ENCODE assay signal across 28 cellular contexts in the genomic region with DNA sequence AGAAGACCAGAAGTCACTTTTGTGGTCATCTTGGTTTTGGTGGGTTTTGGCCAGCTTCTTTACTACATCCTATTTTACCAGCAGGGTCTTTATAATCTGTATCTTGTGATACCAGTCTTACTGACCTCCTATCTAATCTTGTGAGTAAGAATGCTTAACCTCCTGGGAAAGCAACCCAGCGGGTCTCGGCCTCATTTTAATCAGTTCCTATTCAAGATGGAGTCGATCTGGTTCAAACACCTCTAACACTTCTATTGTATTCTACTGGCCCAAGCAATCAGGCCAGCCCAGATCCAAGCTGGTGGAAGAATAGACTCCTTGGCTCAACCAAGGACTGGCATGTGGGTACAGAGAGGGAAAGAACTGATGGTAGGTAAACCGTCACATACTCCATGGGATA.
"Had no signal": no experiment of that assay in that cellular context is flagged by ENCODE, and none has a peak within 500 bp of the region (broad histone marks: within the 10 kb centered on the region; RNA-seq: fewer than 3 reads in every experiment).

No MANE protein-coding gene starts in this region.

- H3K4me3 Mint-ChIP-seq: stimulated activated effector memory CD8-positive, alpha-beta T cell treated with anti-CD3 and anti-CD28 coated beads, Interleukin-12 subunit alpha, Interleukin-12 subunit beta, amount 100 ng/mL, for 72 hours; stimulated activated memory B cell treated with anti-CD40 and anti-IgM and Interleukin-4, amounts not matched to agents 10 μg/mL and 1 μg/mL and 100 μg/mL, for 72 hours; stimulated activated naive B cell treated with anti-CD40 and anti-IgM and Interleukin-4, amounts not matched to agents 10 μg/mL and 1 μg/mL and 100 μg/mL, for 72 hours; stimulated activated naive CD8-positive, alpha-beta T cell treated with anti-CD3 and anti-CD28 coated beads, Interleukin-15, amount 100 ng/mL, for 72 hours; stimulated activated naive CD8-positive, alpha-beta T cell treated with anti-CD3 and anti-CD28 coated beads, Interleukin-15, Interleukin-2, amounts not matched to agents 100 ng/mL and 50 ng/mL, for 24 hours; type B pancreatic cell had no signal

- H3K27me3 ChIP-seq: stomach, suprapubic skin, testis, thyroid gland, tibial artery, tibial nerve, transverse colon, upper lobe of left lung, upper lobe of right lung, uterus, vagina had no signal

- H3K4me1 Mint-ChIP-seq: stimulated activated effector memory CD8-positive, alpha-beta T cell treated with anti-CD3 and anti-CD28 coated beads, Interleukin-12 subunit alpha, Interleukin-12 subunit beta, amount 100 ng/mL, for 72 hours; stimulated activated naive CD8-positive, alpha-beta T cell treated with anti-CD3 and anti-CD28 coated beads, Interleukin-15, amount 100 ng/mL, for 72 hours had no signal

- H3K36me3 ChIP-seq: stomach, suprapubic skin, thoracic aorta, thyroid gland, tibial artery, tibial nerve, transverse colon, upper lobe of left lung, upper lobe of right lung, uterus, vagina had no signal

- H3K9me3 Mint-ChIP-seq: stimulated activated effector memory CD8-positive, alpha-beta T cell treated with anti-CD3 and anti-CD28 coated beads, Interleukin-12 subunit alpha, Interleukin-12 subunit beta, amount 100 ng/mL, for 72 hours; type B pancreatic cell had no signal

- H3K36me3 Mint-ChIP-seq: stimulated activated effector memory CD8-positive, alpha-beta T cell treated with anti-CD3 and anti-CD28 coated beads, Interleukin-12 subunit alpha, Interleukin-12 subunit beta, amount 100 ng/mL, for 72 hours; stimulated activated memory B cell treated with anti-CD40 and anti-IgM and Interleukin-4, amounts not matched to agents 10 μg/mL and 1 μg/mL and 100 μg/mL, for 72 hours; stimulated activated naive B cell treated with anti-CD40 and anti-IgM and Interleukin-4, amounts not matched to agents 10 μg/mL and 1 μg/mL and 100 μg/mL, for 72 hours; type B pancreatic cell had no signal

- DNase-seq: stimulated activated CD4-positive, alpha-beta T cell treated with anti-CD3 and anti-CD28 coated beads, Interleukin-2, amount 100 ng/mL, for 48 hours; stimulated activated CD4-positive, alpha-beta T cell treated with anti-CD3 and anti-CD28 coated beads, Interleukin-4, amount 100 ng/mL, for 1 hour; stimulated activated CD4-positive, alpha-beta T cell treated with anti-CD3 and anti-CD28 coated beads, Interleukin-4, amount 100 ng/mL, for 24 hours; stimulated activated CD4-positive, alpha-beta T cell treated with anti-CD3 and anti-CD28 coated beads, Interleukin-4, amount 100 ng/mL, for 4 hours; stimulated activated CD8-positive, alpha-beta memory T cell treated with anti-CD3 and anti-CD28 coated beads, Interleukin-4, amount 100 ng/mL, for 48 hours; stimulated activated naive B cell treated with anti-CD40 and anti-IgM and Interleukin-4, amounts not matched to agents 10 μg/mL and 1 μg/mL and 100 μg/mL, for 72 hours; stimulated activated naive CD4-positive, alpha-beta T cell; stimulated activated naive CD4-positive, alpha-beta T cell treated with Interleukin-2 at 50 U/mL for 16 hours; stimulated activated naive CD8-positive, alpha-beta T cell treated with anti-CD3 and anti-CD28 coated beads, Interleukin-15, amount 100 ng/mL, for 72 hours; stimulated activated naive CD8-positive, alpha-beta T cell treated with anti-CD3 and anti-CD28 coated beads, Interleukin-15, Interleukin-2, amounts not matched to agents 100 U/mL and 50 U/mL, for 24 hours; stomach; substantia nigra; testis; thyroid gland; tibial artery; transverse colon; trophoblast cell; upper lobe of left lung; upper lobe of right lung; uterus had no signal

- H3K9me3 ChIP-seq: suprapubic skin, testis, thoracic aorta, thyroid gland, tibial artery, tibial nerve, transverse colon, upper lobe of left lung, upper lobe of right lung, uterus, vagina had no signal

- H3K27ac Mint-ChIP-seq: stimulated activated effector memory CD8-positive, alpha-beta T cell treated with anti-CD3 and anti-CD28 coated beads, Interleukin-12 subunit alpha, Interleukin-12 subunit beta, amount 100 ng/mL, for 72 hours; stimulated activated memory B cell treated with anti-CD40 and anti-IgM and Interleukin-4, amounts not matched to agents 10 μg/mL and 1 μg/mL and 100 μg/mL, for 72 hours; stimulated activated naive B cell treated with anti-CD40 and anti-IgM and Interleukin-4, amounts not matched to agents 10 μg/mL and 1 μg/mL and 100 μg/mL, for 72 hours; stimulated activated naive CD8-positive, alpha-beta T cell treated with anti-CD3 and anti-CD28 coated beads, Interleukin-15, amount 100 ng/mL, for 72 hours; stimulated activated naive CD8-positive, alpha-beta T cell treated with anti-CD3 and anti-CD28 coated beads, Interleukin-15, Interleukin-2, amounts not matched to agents 100 ng/mL and 50 ng/mL, for 24 hours; type B pancreatic cell had no signal

- H3K4me1 ChIP-seq: stomach, suprapubic skin, testis, thyroid gland, tibial artery, tibial nerve, transverse colon, upper lobe of left lung, upper lobe of right lung, uterus, vagina had no signal

- H3K4me3 ChIP-seq: stomach, suprapubic skin, testis, thoracic aorta, thyroid gland, tibial artery, tibial nerve, transverse colon, upper lobe of left lung, upper lobe of right lung, uterus, vagina had no signal

- H3K27ac ChIP-seq: stomach, suprapubic skin, testis, thoracic aorta, thyroid gland, tibial artery, tibial nerve, transverse colon, upper lobe of left lung, upper lobe of right lung, uterus, vagina had no signal

- H3K27me3 Mint-ChIP-seq: stimulated activated memory B cell treated with anti-CD40 and anti-IgM and Interleukin-4, amounts not matched to agents 10 μg/mL and 1 μg/mL and 100 μg/mL, for 72 hours; stimulated activated naive B cell treated with anti-CD40 and anti-IgM and Interleukin-4, amounts not matched to agents 10 μg/mL and 1 μg/mL and 100 μg/mL, for 72 hours; stimulated activated naive CD8-positive, alpha-beta T cell treated with anti-CD3 and anti-CD28 coated beads, Interleukin-15, amount 100 ng/mL, for 72 hours; stimulated activated naive CD8-positive, alpha-beta T cell treated with anti-CD3 and anti-CD28 coated beads, Interleukin-15, Interleukin-2, amounts not matched to agents 100 ng/mL and 50 ng/mL, for 24 hours; type B pancreatic cell had no signal
